2 cellular contexts compared by ENCODE assay signal in the genomic region with DNA sequence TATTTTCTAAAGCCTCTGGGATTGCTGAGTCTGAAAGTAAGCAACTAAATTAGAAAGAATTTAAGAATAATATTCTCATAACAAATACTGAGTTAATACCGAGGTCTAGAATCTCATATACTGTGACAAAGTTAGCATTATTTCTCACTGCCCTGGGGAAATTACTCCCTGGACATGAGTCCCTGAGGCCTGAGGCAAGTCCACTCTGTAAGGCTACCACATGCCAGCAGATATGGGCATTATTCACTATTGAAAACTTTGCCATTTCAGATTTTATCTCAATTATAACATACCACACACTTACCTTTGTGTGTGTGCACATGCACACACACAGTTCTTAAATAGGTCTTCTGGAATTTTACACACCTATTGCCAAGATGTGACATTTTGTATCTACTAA.
TF ChIP-seq lines count a peak whose summit lies in the region.

No MANE protein-coding gene starts in this region.

TF ChIP-seq in IMR-90, 13 proteins besides CTCF, POLR2A, EP300 and RAD21:
- TF ChIP-seq RCOR1 (IDR thresholded peaks at IDR 0.05; ENCODE audit: insufficient replicate concordance, low read length) = no peak

TF ChIP-seq in HepG2, 621 proteins besides CTCF, POLR2A, EP300 and RAD21:
- no peak for TF ChIP-seq ZBTB20 (CRISPR knock-in tag; IDR thresholded peaks at IDR 0.05; ENCODE audit: borderline replicate concordance, low read depth)
- TF ChIP-seq RBM22 (optimal IDR thresholded peaks at IDR 0.05; ENCODE audit: low read length) = peak; percentile 9
